Comparison of ENCODE assay signal across 1 cellular context in the genomic region with DNA sequence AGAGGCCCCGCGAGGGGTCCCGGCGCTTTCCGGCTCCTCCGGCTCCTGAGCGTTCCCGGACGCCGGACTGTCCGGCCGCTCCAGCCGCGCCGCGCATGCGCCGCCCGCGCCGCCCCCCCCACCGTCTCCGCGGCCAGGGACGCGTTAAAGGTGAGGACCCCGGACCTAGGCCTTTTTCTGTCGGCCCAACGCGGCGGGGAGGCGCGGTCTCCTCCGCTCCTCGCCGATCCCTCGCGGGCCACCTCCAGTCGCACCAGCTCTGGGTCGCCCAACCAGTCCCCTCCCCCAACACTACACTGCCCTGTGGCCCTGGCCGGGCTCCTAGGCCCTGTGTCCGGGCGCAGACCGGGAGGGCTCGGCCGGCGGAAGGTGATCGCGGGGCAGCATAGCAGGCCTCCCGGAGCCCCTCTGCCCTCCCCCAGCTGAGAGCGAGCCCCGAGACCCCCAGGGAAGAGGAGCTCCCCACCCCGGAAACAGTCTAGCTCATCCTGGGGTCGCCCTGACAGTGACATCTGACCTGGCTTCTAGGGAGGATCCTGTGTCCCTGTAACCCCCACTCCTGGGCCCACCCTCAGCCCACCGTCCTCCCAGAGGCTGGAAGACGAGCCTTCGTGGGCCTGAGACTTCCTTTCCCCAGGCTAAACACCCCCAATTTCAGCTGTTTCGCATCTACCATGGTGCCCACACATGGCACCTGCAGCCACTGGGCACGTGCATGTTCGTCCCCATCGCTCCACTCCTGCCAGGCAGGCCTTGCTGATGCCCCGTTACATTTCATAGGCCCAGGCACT.
TF ChIP-seq lines count a peak whose summit lies in the region.

No MANE protein-coding gene starts in this region.

TF ChIP-seq in K562, 482 proteins besides CTCF, POLR2A, EP300 and RAD21 (continued from another document and continues in another):
- TF ChIP-seq, protein P1, sequence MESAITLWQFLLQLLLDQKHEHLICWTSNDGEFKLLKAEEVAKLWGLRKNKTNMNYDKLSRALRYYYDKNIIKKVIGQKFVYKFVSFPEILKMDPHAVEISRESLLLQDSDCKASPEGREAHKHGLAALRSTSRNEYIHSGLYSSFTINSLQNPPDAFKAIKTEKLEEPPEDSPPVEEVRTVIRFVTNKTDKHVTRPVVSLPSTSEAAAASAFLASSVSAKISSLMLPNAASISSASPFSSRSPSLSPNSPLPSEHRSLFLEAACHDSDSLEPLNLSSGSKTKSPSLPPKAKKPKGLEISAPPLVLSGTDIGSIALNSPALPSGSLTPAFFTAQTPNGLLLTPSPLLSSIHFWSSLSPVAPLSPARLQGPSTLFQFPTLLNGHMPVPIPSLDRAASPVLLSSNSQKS (CRISPR knock-in tag; IDR thresholded peaks at IDR 0.05) = no peak
- TF ChIP-seq ZNF408 (CRISPR knock-in tag; IDR thresholded peaks at IDR 0.05; ENCODE audit: low read depth) (no peak), NELFE (IDR thresholded peaks at IDR 0.05; ENCODE audit: insufficient read depth, insufficient read length) (no peak), ZNF212 (CRISPR knock-in tag; IDR thresholded peaks at IDR 0.05) (no peak), HNRNPLL (IDR thresholded peaks at IDR 0.05; ENCODE audit: low read depth, low read length, poor library complexity, severe bottlenecking) (no peak), GTF2F1 (IDR thresholded peaks at IDR 0.05; ENCODE audit: low read depth, low read length) (no peak), POLR2G (IDR thresholded peaks at IDR 0.05; ENCODE audit: low read depth, low read length) (peak; percentile 80), NR2F6 (CRISPR knock-in tag; IDR thresholded peaks at IDR 0.05) (no peak), HMG20B (CRISPR knock-in tag; IDR thresholded peaks at IDR 0.05) (no peak), KHSRP (IDR thresholded peaks at IDR 0.05) (no peak), ATF7 (IDR thresholded peaks at IDR 0.05) (no peak; the same call in 1 of the 2 replicates), HINFP (tag; conservative IDR thresholded peaks at IDR 0.05; ENCODE audit: low read depth) (no peak), ZNF24 (IDR thresholded peaks at IDR 0.05) (no peak), L3MBTL2 (IDR thresholded peaks at IDR 0.05) (peak; percentile 59), PHF8 (IDR thresholded peaks at IDR 0.05; ENCODE audit: borderline replicate concordance, low read length) (peak; percentile 76; the same call in 1 of the 2 replicates), POLR2AphosphoS5 (IDR thresholded peaks at IDR 0.05; ENCODE audit: control insufficient read depth, insufficient read depth, low read depth, low read length) (0 out of 2 replicates have a peak, but pooled peaks have one; percentile 23), ZNF639 (CRISPR knock-in tag; conservative IDR thresholded peaks at IDR 0.05 in 1 of 2, IDR thresholded peaks at IDR 0.05 in 1 of 2) (no peak), MIER1 (IDR thresholded peaks at IDR 0.05; ENCODE audit: low read depth) (no peak), FOXK2 (conservative IDR thresholded peaks at IDR 0.05 in 1 of 2, IDR thresholded peaks at IDR 0.05 in 1 of 2; ENCODE audit: low read depth in 2 of 2) (no peak), CBX3 (IDR thresholded peaks at IDR 0.05; ENCODE audit: borderline replicate concordance in 1 of 2, low read length in 2 of 2) (no peak), E2F4 (CRISPR knock-in tag; IDR thresholded peaks at IDR 0.05; ENCODE audit: low read depth) (no peak), NCOA6 (IDR thresholded peaks at IDR 0.05) (no peak), TARDBP (IDR thresholded peaks at IDR 0.05) (no peak), CXXC5 (CRISPR knock-in tag; IDR thresholded peaks at IDR 0.05) (peak; percentile 88), ZBTB8A (IDR thresholded peaks at IDR 0.05; ENCODE audit: partially characterized antibody) (no peak), ZNF551 (CRISPR knock-in tag; IDR thresholded peaks at IDR 0.05) (no peak), DNMT1 (IDR thresholded peaks at IDR 0.05) (no peak), TCF15 (CRISPR knock-in tag; IDR thresholded peaks at IDR 0.05) (no peak), CAMTA2 (CRISPR knock-in tag; conservative IDR thresholded peaks at IDR 0.05) (no peak; the same call in 1 of the 2 replicates), PRPF4 (IDR thresholded peaks at IDR 0.05; ENCODE audit: insufficient read depth, low read depth, low read length, poor library complexity, severe bottlenecking) (peak; percentile 43), FOXA3 (CRISPR knock-in tag; conservative IDR thresholded peaks at IDR 0.05 in 1 of 2, IDR thresholded peaks at IDR 0.05 in 1 of 2) (no peak)
- TF ChIP-seq, protein P2, sequence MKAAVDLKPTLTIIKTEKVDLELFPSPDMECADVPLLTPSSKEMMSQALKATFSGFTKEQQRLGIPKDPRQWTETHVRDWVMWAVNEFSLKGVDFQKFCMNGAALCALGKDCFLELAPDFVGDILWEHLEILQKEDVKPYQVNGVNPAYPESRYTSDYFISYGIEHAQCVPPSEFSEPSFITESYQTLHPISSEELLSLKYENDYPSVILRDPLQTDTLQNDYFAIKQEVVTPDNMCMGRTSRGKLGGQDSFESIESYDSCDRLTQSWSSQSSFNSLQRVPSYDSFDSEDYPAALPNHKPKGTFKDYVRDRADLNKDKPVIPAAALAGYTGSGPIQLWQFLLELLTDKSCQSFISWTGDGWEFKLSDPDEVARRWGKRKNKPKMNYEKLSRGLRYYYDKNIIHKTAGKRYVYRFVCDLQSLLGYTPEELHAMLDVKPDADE (conservative IDR thresholded peaks at IDR 0.05; ENCODE audit: control insufficient read depth, low read depth, low read length) = no peak
- TF ChIP-seq, protein P3, sequence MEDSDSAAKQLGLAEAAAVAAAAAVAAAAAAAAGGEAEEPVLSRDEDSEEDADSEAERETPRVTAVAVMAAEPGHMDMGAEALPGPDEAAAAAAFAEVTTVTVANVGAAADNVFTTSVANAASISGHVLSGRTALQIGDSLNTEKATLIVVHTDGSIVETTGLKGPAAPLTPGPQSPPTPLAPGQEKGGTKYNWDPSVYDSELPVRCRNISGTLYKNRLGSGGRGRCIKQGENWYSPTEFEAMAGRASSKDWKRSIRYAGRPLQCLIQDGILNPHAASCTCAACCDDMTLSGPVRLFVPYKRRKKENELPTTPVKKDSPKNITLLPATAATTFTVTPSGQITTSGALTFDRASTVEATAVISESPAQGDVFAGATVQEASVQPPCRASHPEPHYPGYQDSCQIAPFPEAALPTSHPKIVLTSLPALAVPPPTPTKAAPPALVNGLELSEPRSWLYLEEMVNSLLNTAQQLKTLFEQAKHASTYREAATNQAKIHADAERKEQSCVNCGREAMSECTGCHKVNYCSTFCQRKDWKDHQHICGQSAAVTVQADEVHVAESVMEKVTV (CRISPR knock-in tag; IDR thresholded peaks at IDR 0.05) = no peak
- TF ChIP-seq, protein P4, sequence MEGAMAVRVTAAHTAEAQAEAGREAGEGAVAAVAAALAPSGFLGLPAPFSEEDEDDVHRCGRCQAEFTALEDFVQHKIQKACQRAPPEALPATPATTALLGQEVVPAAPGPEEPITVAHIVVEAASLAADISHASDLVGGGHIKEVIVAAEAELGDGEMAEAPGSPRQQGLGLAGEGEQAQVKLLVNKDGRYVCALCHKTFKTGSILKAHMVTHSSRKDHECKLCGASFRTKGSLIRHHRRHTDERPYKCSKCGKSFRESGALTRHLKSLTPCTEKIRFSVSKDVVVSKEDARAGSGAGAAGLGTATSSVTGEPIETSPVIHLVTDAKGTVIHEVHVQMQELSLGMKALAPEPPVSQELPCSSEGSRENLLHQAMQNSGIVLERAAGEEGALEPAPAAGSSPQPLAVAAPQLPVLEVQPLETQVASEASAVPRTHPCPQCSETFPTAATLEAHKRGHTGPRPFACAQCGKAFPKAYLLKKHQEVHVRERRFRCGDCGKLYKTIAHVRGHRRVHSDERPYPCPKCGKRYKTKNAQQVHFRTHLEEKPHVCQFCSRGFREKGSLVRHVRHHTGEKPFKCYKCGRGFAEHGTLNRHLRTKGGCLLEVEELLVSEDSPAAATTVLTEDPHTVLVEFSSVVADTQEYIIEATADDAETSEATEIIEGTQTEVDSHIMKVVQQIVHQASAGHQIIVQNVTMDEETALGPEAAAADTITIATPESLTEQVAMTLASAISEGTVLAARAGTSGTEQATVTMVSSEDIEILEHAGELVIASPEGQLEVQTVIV (CRISPR knock-in tag; IDR thresholded peaks at IDR 0.05; ENCODE audit: borderline replicate concordance) = no peak
- TF ChIP-seq, protein P5, sequence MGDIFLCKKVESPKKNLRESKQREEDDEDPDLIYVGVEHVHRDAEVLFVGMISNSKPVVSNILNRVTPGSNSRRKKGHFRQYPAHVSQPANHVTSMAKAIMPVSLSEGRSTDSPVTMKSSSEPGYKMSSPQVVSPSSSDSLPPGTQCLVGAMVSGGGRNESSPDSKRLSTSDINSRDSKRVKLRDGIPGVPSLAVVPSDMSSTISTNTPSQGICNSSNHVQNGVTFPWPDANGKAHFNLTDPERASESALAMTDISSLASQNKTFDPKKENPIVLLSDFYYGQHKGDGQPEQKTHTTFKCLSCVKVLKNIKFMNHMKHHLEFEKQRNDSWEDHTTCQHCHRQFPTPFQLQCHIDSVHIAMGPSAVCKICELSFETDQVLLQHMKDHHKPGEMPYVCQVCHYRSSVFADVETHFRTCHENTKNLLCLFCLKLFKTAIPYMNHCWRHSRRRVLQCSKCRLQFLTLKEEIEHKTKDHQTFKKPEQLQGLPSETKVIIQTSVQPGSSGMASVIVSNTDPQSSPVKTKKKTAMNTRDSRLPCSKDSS (IDR thresholded peaks at IDR 0.05; ENCODE audit: low read depth, partially characterized antibody) = no peak
- TF ChIP-seq, protein P6, sequence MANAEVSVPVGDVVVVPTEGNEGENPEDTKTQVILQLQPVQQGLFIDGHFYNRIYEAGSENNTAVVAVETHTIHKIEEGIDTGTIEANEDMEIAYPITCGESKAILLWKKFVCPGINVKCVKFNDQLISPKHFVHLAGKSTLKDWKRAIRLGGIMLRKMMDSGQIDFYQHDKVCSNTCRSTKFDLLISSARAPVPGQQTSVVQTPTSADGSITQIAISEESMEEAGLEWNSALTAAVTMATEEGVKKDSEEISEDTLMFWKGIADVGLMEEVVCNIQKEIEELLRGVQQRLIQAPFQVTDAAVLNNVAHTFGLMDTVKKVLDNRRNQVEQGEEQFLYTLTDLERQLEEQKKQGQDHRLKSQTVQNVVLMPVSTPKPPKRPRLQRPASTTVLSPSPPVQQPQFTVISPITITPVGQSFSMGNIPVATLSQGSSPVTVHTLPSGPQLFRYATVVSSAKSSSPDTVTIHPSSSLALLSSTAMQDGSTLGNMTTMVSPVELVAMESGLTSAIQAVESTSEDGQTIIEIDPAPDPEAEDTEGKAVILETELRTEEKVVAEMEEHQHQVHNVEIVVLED (CRISPR knock-in tag; IDR thresholded peaks at IDR 0.05) = no peak
- TF ChIP-seq, protein P7, sequence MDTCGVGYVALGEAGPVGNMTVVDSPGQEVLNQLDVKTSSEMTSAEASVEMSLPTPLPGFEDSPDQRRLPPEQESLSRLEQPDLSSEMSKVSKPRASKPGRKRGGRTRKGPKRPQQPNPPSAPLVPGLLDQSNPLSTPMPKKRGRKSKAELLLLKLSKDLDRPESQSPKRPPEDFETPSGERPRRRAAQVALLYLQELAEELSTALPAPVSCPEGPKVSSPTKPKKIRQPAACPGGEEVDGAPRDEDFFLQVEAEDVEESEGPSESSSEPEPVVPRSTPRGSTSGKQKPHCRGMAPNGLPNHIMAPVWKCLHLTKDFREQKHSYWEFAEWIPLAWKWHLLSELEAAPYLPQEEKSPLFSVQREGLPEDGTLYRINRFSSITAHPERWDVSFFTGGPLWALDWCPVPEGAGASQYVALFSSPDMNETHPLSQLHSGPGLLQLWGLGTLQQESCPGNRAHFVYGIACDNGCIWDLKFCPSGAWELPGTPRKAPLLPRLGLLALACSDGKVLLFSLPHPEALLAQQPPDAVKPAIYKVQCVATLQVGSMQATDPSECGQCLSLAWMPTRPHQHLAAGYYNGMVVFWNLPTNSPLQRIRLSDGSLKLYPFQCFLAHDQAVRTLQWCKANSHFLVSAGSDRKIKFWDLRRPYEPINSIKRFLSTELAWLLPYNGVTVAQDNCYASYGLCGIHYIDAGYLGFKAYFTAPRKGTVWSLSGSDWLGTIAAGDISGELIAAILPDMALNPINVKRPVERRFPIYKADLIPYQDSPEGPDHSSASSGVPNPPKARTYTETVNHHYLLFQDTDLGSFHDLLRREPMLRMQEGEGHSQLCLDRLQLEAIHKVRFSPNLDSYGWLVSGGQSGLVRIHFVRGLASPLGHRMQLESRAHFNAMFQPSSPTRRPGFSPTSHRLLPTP (IDR thresholded peaks at IDR 0.05; ENCODE audit: borderline replicate concordance, extremely low read depth, insufficient read length) = no peak
- TF ChIP-seq, protein P8, sequence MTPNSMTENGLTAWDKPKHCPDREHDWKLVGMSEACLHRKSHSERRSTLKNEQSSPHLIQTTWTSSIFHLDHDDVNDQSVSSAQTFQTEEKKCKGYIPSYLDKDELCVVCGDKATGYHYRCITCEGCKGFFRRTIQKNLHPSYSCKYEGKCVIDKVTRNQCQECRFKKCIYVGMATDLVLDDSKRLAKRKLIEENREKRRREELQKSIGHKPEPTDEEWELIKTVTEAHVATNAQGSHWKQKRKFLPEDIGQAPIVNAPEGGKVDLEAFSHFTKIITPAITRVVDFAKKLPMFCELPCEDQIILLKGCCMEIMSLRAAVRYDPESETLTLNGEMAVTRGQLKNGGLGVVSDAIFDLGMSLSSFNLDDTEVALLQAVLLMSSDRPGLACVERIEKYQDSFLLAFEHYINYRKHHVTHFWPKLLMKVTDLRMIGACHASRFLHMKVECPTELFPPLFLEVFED (CRISPR knock-in tag; conservative IDR thresholded peaks at IDR 0.05) = no peak
